1 cellular context compared by ENCODE assay signal in genomic region chr1:159920651-159921050, GRCh38.
TF ChIP-seq lines count a peak whose summit lies in the region.

No MANE protein-coding gene starts in this region.

TF ChIP-seq in GM12878, 131 proteins besides CTCF, POLR2A, EP300 and RAD21:
- TF ChIP-seq ESRRA (IDR thresholded peaks at IDR 0.05; ENCODE audit: low read length), result no peak
- TF ChIP-seq EED (IDR thresholded peaks at IDR 0.05; ENCODE audit: low read depth), result no peak
- no peak for TF ChIP-seq ZNF384 (IDR thresholded peaks at IDR 0.05; ENCODE audit: borderline replicate concordance, low read depth, low read length)
- TF ChIP-seq ATF2 (IDR thresholded peaks at IDR 0.05; ENCODE audit: low read length), result no peak
- TF ChIP-seq TCF3 (IDR thresholded peaks at IDR 0.05; ENCODE audit: borderline replicate concordance, insufficient read depth, low read depth, low read length), result no peak
- TF ChIP-seq GATAD2B (conservative IDR thresholded peaks at IDR 0.05; ENCODE audit: low read depth), result no peak
- no peak for TF ChIP-seq BCL11A (IDR thresholded peaks at IDR 0.05; ENCODE audit: low read depth, low read length)
- no peak for TF ChIP-seq IRF3 (IDR thresholded peaks at IDR 0.05)
- TF ChIP-seq NRF1 (conservative IDR thresholded peaks at IDR 0.05; ENCODE audit: low read depth, low read length), result no peak
- no peak for TF ChIP-seq SREBF2 (IDR thresholded peaks at IDR 0.05; ENCODE audit: low read length)
- no peak for TF ChIP-seq LARP7 (IDR thresholded peaks at IDR 0.05)
- TF ChIP-seq SREBF1 (IDR thresholded peaks at IDR 0.05; ENCODE audit: low read length), result no peak
TF ChIP-seq in GM12878: peak in this region for 0.
